25 cellular contexts compared by ENCODE assay signal in the genomic region with DNA sequence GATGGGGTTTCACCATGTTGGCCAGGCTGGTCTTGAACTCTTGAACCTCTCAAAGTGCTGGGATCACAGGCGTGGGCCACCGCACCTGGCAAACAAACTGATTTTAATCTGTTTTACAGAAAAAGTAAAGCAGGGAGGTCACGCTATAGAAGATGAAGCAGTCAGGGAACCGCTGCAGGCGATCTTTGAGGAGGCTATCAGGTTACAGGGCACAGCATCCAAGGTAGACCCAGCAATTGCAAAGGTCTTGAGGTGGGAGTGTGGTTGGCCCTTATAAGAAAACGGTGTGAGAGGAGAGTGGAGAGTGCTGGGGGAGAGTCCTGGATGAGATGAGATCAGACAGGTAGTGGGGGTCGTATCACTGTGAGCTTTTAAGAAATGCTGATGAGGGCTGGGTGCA. TPM values are rescaled to one million over a fixed set of nuclear protein-coding genes. Genes with fewer than 3 reads are reported as not detected.
DNase-seq lines count a peak whose midpoint lies in the region; ATAC-seq and TF ChIP-seq lines count a peak whose summit lies in the region.
"Had no signal": no experiment of that assay in that cellular context is flagged by ENCODE, and none has a peak within 500 bp of the region (broad histone marks: within the 10 kb centered on the region; RNA-seq: fewer than 3 reads in every experiment).

No MANE protein-coding gene starts in this region.

- no peak overlapping the region for H3K18ac ChIP-seq in mesendoderm (ENCODE audit: low read length)

- no peak overlapping the region for H4K8ac ChIP-seq in mesendoderm (ENCODE audit: low read depth, low read length)

- no peak overlapping the region for H3K23ac ChIP-seq in mesendoderm (ENCODE audit: low read length)

- H3K4me1 ChIP-seq in GM23338 (ENCODE audit: insufficient read depth) (peaks cover 12% of the 10 kb centered on the region), mesendoderm (ENCODE audit: control insufficient read depth, low read depth, low read length) (no peaks in the 10 kb centered on the region), right cardiac atrium (ENCODE audit: control insufficient read depth, insufficient read depth, low read length) (peaks cover 5% of the 10 kb centered on the region)

- H3F3A ChIP-seq in GM23338 (replicated peaks; ENCODE audit: low read depth) = peaks cover 3% of the 10 kb centered on the region; the same call in 1 of the 2 replicates

- no peak for TF ChIP-seq CTCF in GM23338 (conservative IDR thresholded peaks at IDR 0.05; ENCODE audit: low read depth in 2 of 2)

- H3K79me2 ChIP-seq in GM23338 (replicated peaks; ENCODE audit: insufficient read depth) = no peaks in the 10 kb centered on the region
- H3K79me2 ChIP-seq in mesendoderm (ENCODE audit: control insufficient read depth, insufficient read depth, low read length) = no peaks in the 10 kb centered on the region

- no peak overlapping the region for H2AK5ac ChIP-seq in mesendoderm (ENCODE audit: low read length)

- no peaks in the 10 kb centered on the region for H3K36me3 ChIP-seq in GM23338 (ENCODE audit: insufficient read depth)
- no peaks in the 10 kb centered on the region for H3K36me3 ChIP-seq in mesendoderm (ENCODE audit: control insufficient read depth, insufficient read depth, low read length)
- H3K36me3 ChIP-seq: BLaER1 had no signal

- H3K9me3 ChIP-seq in right cardiac atrium (ENCODE audit: control insufficient read depth, low read length) = no peaks in the 10 kb centered on the region
- H3K9me3 ChIP-seq: BLaER1 had no signal

- no peaks in the 10 kb centered on the region; the same call in 2 of the 3 replicates for H3K36me3 Mint-ChIP-seq in GM23338 (ENCODE audit: low read depth)
- peaks cover 2% of the 10 kb centered on the region for H3K36me3 Mint-ChIP-seq in activated T-helper 1 cell treated with anti-CD3 and anti-CD28 coated beads, Interleukin-12 subunit alpha, Interleukin-12 subunit beta, Interleukin-2, Interleukin-4 antibody, amounts not matched to agents 30 ng/mL and 10 ng/mL and 1 ng/mL, durations not matched to agents 14 hours and 24 hours and 36 hours (ENCODE audit: low read depth)

- H3K27me3 ChIP-seq in GM23338 (ENCODE audit: insufficient read depth) (peaks cover 37% of the 10 kb centered on the region), mesendoderm (ENCODE audit: insufficient read depth, low read length, poor library complexity) (no peaks in the 10 kb centered on the region), right cardiac atrium (ENCODE audit: control insufficient read depth, insufficient read depth) (no peaks in the 10 kb centered on the region)
- H3K27me3 ChIP-seq: BLaER1 had no signal

- no peaks in the 10 kb centered on the region for H3K9me2 ChIP-seq in GM23338 (ENCODE audit: insufficient read depth)

- H2AFZ ChIP-seq in GM23338 = no peak overlapping the region

- no peak overlapping the region for H3K9ac ChIP-seq in mesendoderm (ENCODE audit: low read length)
- H3K9ac ChIP-seq: BLaER1, KMS-11 had no signal

- H3K4me2 ChIP-seq in GM23338 (peak overlapping the region; percentile 9; the same call in 1 of the 2 replicates), mesendoderm (ENCODE audit: low read length) (no peak overlapping the region)
- H3K4me2 ChIP-seq: BLaER1, KMS-11 had no signal

- H4K20me1 ChIP-seq in GM23338 (replicated peaks; ENCODE audit: insufficient read depth) = no peaks in the 10 kb centered on the region
- H4K20me1 ChIP-seq: BLaER1 had no signal

- no peaks in the 10 kb centered on the region for H3K79me1 ChIP-seq in mesendoderm (ENCODE audit: low read length)

- no peak overlapping the region for H3K4me3 ChIP-seq in GM23338
- no peak overlapping the region for H3K4me3 ChIP-seq in mesendoderm (ENCODE audit: low read length)
- no peak overlapping the region for H3K4me3 ChIP-seq in right cardiac atrium (ENCODE audit: low read length)
- H3K4me3 ChIP-seq: BLaER1 had no signal

- ATAC-seq in GM23338 = peak; percentile 70
- no peak for ATAC-seq in right cardiac atrium
- no peak for ATAC-seq in GM19035 (IDR thresholded peaks at IDR 0.05; ENCODE audit: unreplicated experiment)
- ATAC-seq: CD8-positive, alpha-beta T cell; Right ventricle myocardium inferior had no signal

- no peak overlapping the region for H3K56ac ChIP-seq in mesendoderm (ENCODE audit: low read length)

- H3K9me3 Mint-ChIP-seq in GM23338 = no peaks in the 10 kb centered on the region
- no peaks in the 10 kb centered on the region for H3K9me3 Mint-ChIP-seq in activated T-helper 1 cell treated with anti-CD3 and anti-CD28 coated beads, Interleukin-12 subunit alpha, Interleukin-12 subunit beta, Interleukin-2, Interleukin-4 antibody, amounts not matched to agents 30 ng/mL and 10 ng/mL and 1 ng/mL, durations not matched to agents 14 hours and 24 hours and 36 hours
- H3K9me3 Mint-ChIP-seq: CD8-positive, alpha-beta T cell had no signal

- peak; percentile 23 for DNase-seq in DMS79 (lab: John Stamatoyannopoulos, UW)
- DNase-seq in GM23338 (ENCODE audit: low spot score) = peak; percentile 69
- DNase-seq in activated T-helper 1 cell treated with anti-CD3 and anti-CD28 coated beads, Interleukin-12 subunit alpha, Interleukin-12 subunit beta, Interleukin-2, Interleukin-4 antibody, amounts not matched to agents 30 ng/mL and 10 ng/mL and 1 ng/mL, durations not matched to agents 14 hours and 24 hours and 36 hours (ENCODE audit: low spot score) = no peak
- peak; percentile 57 for DNase-seq in mesendoderm
- DNase-seq in right cardiac atrium = no peak
- DNase-seq in superior temporal gyrus (ENCODE audit: extremely low spot score) = no peak
- DNase-seq: CD8-positive, alpha-beta T cell; DMS153; HCEC 1CT; NCI-H1092 treated with DMSO at 0.1 percent for 48 hours; NCI-H146; NCI-H2029; NCI-H2171 treated with DMSO at 0.1 percent for 48 hours; NCI-H446; NCI-H526 treated with DMSO at 0.1 percent for 48 hours; OCI-M1 had no signal

- H3K4me3 Mint-ChIP-seq in GM23338 = no peak overlapping the region
- H3K4me3 Mint-ChIP-seq in activated T-helper 1 cell treated with anti-CD3 and anti-CD28 coated beads, Interleukin-12 subunit alpha, Interleukin-12 subunit beta, Interleukin-2, Interleukin-4 antibody, amounts not matched to agents 30 ng/mL and 10 ng/mL and 1 ng/mL, durations not matched to agents 14 hours and 24 hours and 36 hours = no peak overlapping the region

- H3K27me3 Mint-ChIP-seq in GM23338 (ENCODE audit: insufficient read depth, low read depth, poor library complexity) = peaks cover 33% of the 10 kb centered on the region
- peaks cover 20% of the 10 kb centered on the region for H3K27me3 Mint-ChIP-seq in activated T-helper 1 cell treated with anti-CD3 and anti-CD28 coated beads, Interleukin-12 subunit alpha, Interleukin-12 subunit beta, Interleukin-2, Interleukin-4 antibody, amounts not matched to agents 30 ng/mL and 10 ng/mL and 1 ng/mL, durations not matched to agents 14 hours and 24 hours and 36 hours (ENCODE audit: insufficient read depth)

- intact Hi-C loops in activated T-helper 1 cell treated with anti-CD3 and anti-CD28 coated beads, Interleukin-12 subunit alpha, Interleukin-12 subunit beta, Interleukin-2, Interleukin-4 antibody, amounts not matched to agents 30 ng/mL and 10 ng/mL and 1 ng/mL, durations not matched to agents 14 hours and 24 hours and 36 hours (cut with micrococcal nuclease) = no loop called here
- intact Hi-C loops in right cardiac atrium (cut with DNase I) = no loop called here

- H3K4me1 Mint-ChIP-seq in GM23338 = peaks cover 24% of the 10 kb centered on the region
- H3K4me1 Mint-ChIP-seq in activated T-helper 1 cell treated with anti-CD3 and anti-CD28 coated beads, Interleukin-12 subunit alpha, Interleukin-12 subunit beta, Interleukin-2, Interleukin-4 antibody, amounts not matched to agents 30 ng/mL and 10 ng/mL and 1 ng/mL, durations not matched to agents 14 hours and 24 hours and 36 hours (ENCODE audit: low read depth) = peaks cover 28% of the 10 kb centered on the region

- H3K27ac ChIP-seq in GM23338 (ENCODE audit: low read depth) = no peak overlapping the region
- no peak overlapping the region for H3K27ac ChIP-seq in mesendoderm (ENCODE audit: low read depth, low read length)
- no peak overlapping the region for H3K27ac ChIP-seq in right cardiac atrium (ENCODE audit: low read length)
- H3K27ac ChIP-seq: BLaER1, HL-60, KMS-11 had no signal

- no peak overlapping the region for H3K4ac ChIP-seq in mesendoderm (ENCODE audit: low read depth, low read length)

- H3K27ac Mint-ChIP-seq in GM23338 = no peak overlapping the region
- peak overlapping the region; percentile 63 for H3K27ac Mint-ChIP-seq in activated T-helper 1 cell treated with anti-CD3 and anti-CD28 coated beads, Interleukin-12 subunit alpha, Interleukin-12 subunit beta, Interleukin-2, Interleukin-4 antibody, amounts not matched to agents 30 ng/mL and 10 ng/mL and 1 ng/mL, durations not matched to agents 14 hours and 24 hours and 36 hours

- H2BK120ac ChIP-seq in mesendoderm (ENCODE audit: low read depth, low read length) = no peak overlapping the region

- no peak overlapping the region for H2BK5ac ChIP-seq in mesendoderm (ENCODE audit: low read length)

- WGBS in mesendoderm (ENCODE audit: extremely low coverage, insufficient coverage, low lambda C conversion rate) = no CpG with 5 or more reads among the region's 7 CpGs
- WGBS in right cardiac atrium = 54% methylated on average over 7 of the region's 7 CpGs

- H2BK15ac ChIP-seq in mesendoderm (replicated peaks; ENCODE audit: low read depth) = no peak overlapping the region

- H4K5ac ChIP-seq in mesendoderm (ENCODE audit: low read length) = no peak overlapping the region

TF ChIP-seq in GM23338, 12 proteins besides CTCF, POLR2A, EP300 and RAD21:
- no peak for TF ChIP-seq POLR2AphosphoS5 (IDR thresholded peaks at IDR 0.05; ENCODE audit: low read depth)
TF ChIP-seq in GM23338: peak in this region for 0.

RNA-seq across cellular contexts. Expression of gene TMCO4, which starts 2.6 kb away (rescaled TPM):
- total RNA-seq in GM23338 (2014; rRNA removed; shearing (Covaris generic)) = 3.1 and 6.9 TPM in 2 replicates
- polyA plus RNA-seq in GM23338 (2016; fragmentation: Nextera tagmentation; extraction: Ambion mirVana) = 2.6 and 3.9 TPM in 2 replicates
- total RNA-seq in activated T-helper 1 cell treated with anti-CD3 and anti-CD28 coated beads, Interleukin-12 subunit alpha, Interleukin-12 subunit beta, Interleukin-2, Interleukin-4 antibody, amounts not matched to agents 30 ng/mL and 10 ng/mL and 1 ng/mL, durations not matched to agents 14 hours and 24 hours and 36 hours = 14.0 and 15.1 TPM in 2 replicates
- polyA plus RNA-seq in mesendoderm (2013, experiment 1 of 2) = 7.0 TPM
- 8.0 TPM for polyA plus RNA-seq in mesendoderm (2013, experiment 2 of 2)
- total RNA-seq in right cardiac atrium = 10 to 100 TPM; 10.4 to 11.5 (median 11.0) TPM
- polyA plus RNA-seq in right cardiac atrium = 8.4 TPM

RNA-seq across cellular contexts. Expression of gene RNF186, which starts 12.8 kb away (rescaled TPM):
- not detected in 2 replicates for total RNA-seq in GM23338 (2014; rRNA removed; shearing (Covaris generic))
- polyA plus RNA-seq in GM23338 (2016; fragmentation: Nextera tagmentation; extraction: Ambion mirVana) (not detected in 2 replicates), right cardiac atrium (not detected)
- total RNA-seq in activated T-helper 1 cell treated with anti-CD3 and anti-CD28 coated beads, Interleukin-12 subunit alpha, Interleukin-12 subunit beta, Interleukin-2, Interleukin-4 antibody, amounts not matched to agents 30 ng/mL and 10 ng/mL and 1 ng/mL, durations not matched to agents 14 hours and 24 hours and 36 hours = not detected in 2 replicates
- not detected for polyA plus RNA-seq in mesendoderm (2013, experiment 1 of 2)
- not detected for polyA plus RNA-seq in mesendoderm (2013, experiment 2 of 2)
- not detected for total RNA-seq in right cardiac atrium
- total RNA-seq: A673; CD8-positive, alpha-beta T cell; HT1080; Right ventricle myocardium inferior; SK-MEL-5; T-helper 1 cell treated with Interleukin-12 subunit alpha and Interleukin-12 subunit beta and Interleukin-4 antibody, amounts not matched to agents 30 ng/mL and 1 ng/mL, for 36 hours had no signal

Comparison
In these comparisons a context has a peak if more than half of its experiments do, and no peak if none do; other contexts are left out.
1. DNase-seq: peak in DMS79 (single experiment), GM23338 (single experiment) and mesendoderm (single experiment); none in activated T-helper 1 cell treated with anti-CD3 and anti-CD28 coated beads, Interleukin-12 subunit alpha, Interleukin-12 subunit beta, Interleukin-2, Interleukin-4 antibody, amounts not matched to agents 30 ng/mL and 10 ng/mL and 1 ng/mL, durations not matched to agents 14 hours and 24 hours and 36 hours (single experiment), right cardiac atrium (0 of 3) and superior temporal gyrus (single experiment).